ENCODE assay signal across 8 cellular contexts in the genomic region with DNA sequence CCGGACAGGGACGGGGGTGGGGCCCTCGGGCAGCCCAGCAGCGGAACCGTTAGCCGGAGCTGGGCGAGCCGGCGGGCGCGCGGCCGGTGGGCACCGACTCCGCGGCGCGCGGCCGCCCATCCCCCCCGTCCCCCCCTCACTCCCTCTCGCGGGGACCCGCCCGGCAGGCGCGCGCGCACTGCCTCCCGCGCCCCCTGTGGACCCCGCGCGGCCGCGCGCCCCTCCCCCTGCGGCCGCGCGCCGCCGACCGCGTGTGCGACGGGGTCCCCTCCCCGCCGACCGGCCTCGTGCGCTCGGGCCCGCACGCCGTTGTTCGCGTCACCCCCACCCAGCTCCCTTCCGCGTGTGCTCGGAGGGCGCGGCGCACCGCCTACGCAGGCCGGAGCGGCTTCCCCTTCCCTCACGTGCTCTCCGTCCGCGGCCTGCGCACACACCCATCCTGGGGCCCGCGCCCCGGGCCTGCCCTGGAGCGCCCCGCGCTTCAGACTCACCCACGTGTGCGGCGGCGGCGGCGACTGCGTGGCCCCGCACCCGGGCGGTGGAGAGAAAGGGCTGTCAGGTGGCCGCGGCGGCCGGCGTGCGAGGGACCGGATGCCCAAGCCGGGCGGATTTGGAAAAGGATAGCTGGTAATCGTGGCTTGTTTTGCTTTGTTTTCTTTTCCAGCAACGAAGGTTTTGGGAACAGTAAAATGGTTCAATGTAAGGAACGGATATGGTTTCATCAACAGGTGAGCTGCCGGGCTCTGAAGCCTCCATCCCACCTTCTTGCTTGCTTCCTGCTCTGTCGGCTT. TPM values are rescaled to one million over a fixed set of nuclear protein-coding genes. Genes with fewer than 3 reads are reported as not detected.
DNase-seq lines count a peak whose midpoint lies in the region; ATAC-seq, FAIRE-seq and TF ChIP-seq lines count a peak whose summit lies in the region.

No MANE protein-coding gene starts in this region.

- peak overlapping the region; percentile 59 for H4K5ac ChIP-seq in H1 (ENCODE audit: insufficient read length, low read depth, low read length)

- H3K79me2 ChIP-seq in H1 (ENCODE audit: control insufficient read depth in 1 of 2, insufficient read depth in 2 of 2, low read length in 2 of 2): peaks cover 48 to 71% of the 10 kb centered on the region in 2 experiments

- no peak overlapping the region for H3K14ac ChIP-seq in H1 (ENCODE audit: insufficient read length)

- no peak overlapping the region for H2BK20ac ChIP-seq in H1 (ENCODE audit: low read length)

- TF ChIP-seq EP300 in H1 (IDR thresholded peaks at IDR 0.05; ENCODE audit: borderline replicate concordance in 1 of 2, low read depth in 2 of 2, low read length in 2 of 2): no peak

- TF ChIP-seq RAD21 in H1 (IDR thresholded peaks at IDR 0.05 in 1 of 2, conservative IDR thresholded peaks at IDR 0.05 in 1 of 2; ENCODE audit: low read depth in 2 of 2, low read length in 2 of 2): no peak

- no peak overlapping the region for H2BK15ac ChIP-seq in H1 (ENCODE audit: low read length)

- no peak overlapping the region for H3K4ac ChIP-seq in H1 (replicated peaks; ENCODE audit: insufficient read length, low read depth, low read length)

- POLR2A ChIA-PET in H1 (lab: Charles Lee; ENCODE audit: partially characterized antibody): interaction anchor here (0.7 to 7.3 kb wide), 44 partner anchors 8 to 411 kb away, joined by 3 to 94 read pairs (median 5); partner anchors contain the start of genes C1orf50, CLDN19, P3H1 and PPCS

- H2BK120ac ChIP-seq in H1 (replicated peaks; ENCODE audit: low read depth, low read length): no peak overlapping the region

- no peak overlapping the region for H2AK5ac ChIP-seq in H1 (ENCODE audit: low read depth, low read length)

- no peaks in the 10 kb centered on the region; the same call in 1 of the 2 replicates for H3K79me1 ChIP-seq in H1 (ENCODE audit: low read depth, low read length)

- no peak overlapping the region for H2AFZ ChIP-seq in H1 (ENCODE audit: low read length)

- H3K36me3 ChIP-seq in H1 (ENCODE audit: control insufficient read depth in 2 of 4, insufficient read depth in 4 of 4, low read length in 3 of 4): peaks cover 0 to 34% (median 10%) of the 10 kb centered on the region in 4 experiments; a peak in 6 of 8 replicates

- no peaks in the 10 kb centered on the region for H3K27me3 ChIP-seq in H1 (replicated peaks in 1 of 4; ENCODE audit: control insufficient read depth in 3 of 4, extremely low read depth in 1 of 4, insufficient read depth in 3 of 4, low read length in 3 of 4)

- peak overlapping the region; percentile 42; the same call in 1 of the 2 replicates for H4K8ac ChIP-seq in H1 (ENCODE audit: extremely low read depth, insufficient read depth, low read length)

- peak overlapping the region; percentile 84 to 99 for H3K4me2 ChIP-seq in H1 (ENCODE audit: insufficient read depth in 1 of 2, low read depth in 2 of 2, low read length in 2 of 2)

- WGBS in H1 (ENCODE audit: extremely low coverage in 1 of 2, insufficient coverage in 1 of 2, insufficient read length in 1 of 2, insufficient replicate concordance in 2 of 2, low coverage in 1 of 2, low lambda C conversion rate in 2 of 2, missing lambda C conversion rate in 1 of 2), 2 experiments: 1% methylated on average over 44 of the region's 103 CpGs; no CpG with 5 or more reads in 1 of the 2 experiments

- peak overlapping the region; percentile 39 for H3K56ac ChIP-seq in H1 (replicated peaks; ENCODE audit: insufficient read length, low read depth, low read length)

- peak overlapping the region; percentile 63; the same call in 1 of the 2 replicates for H2BK5ac ChIP-seq in H1 (ENCODE audit: low read depth, low read length)

- H3K9me3 ChIP-seq in H1 (ENCODE audit: insufficient read depth in 2 of 2, low read depth in 1 of 2, low read length in 1 of 2): no peaks in the 10 kb centered on the region

- peak overlapping the region; percentile 91 for H4K91ac ChIP-seq in H1 (replicated peaks; ENCODE audit: insufficient read length, low read length)

- peaks cover 16% of the 10 kb centered on the region for H3K23me2 ChIP-seq in H1 (ENCODE audit: low read depth, low read length)

- TF ChIP-seq POLR2A in H1 (IDR thresholded peaks at IDR 0.05; ENCODE audit: control extremely low read depth in 1 of 2, low read depth in 2 of 2, low read length in 2 of 2): peak; percentile 50 to 73

- H3K4me1 ChIP-seq in H1 (replicated peaks in 1 of 4; ENCODE audit: control insufficient read depth in 3 of 4, insufficient read depth in 4 of 4, low read length in 3 of 4): peaks cover 2 to 11% (median 4%) of the 10 kb centered on the region in 4 experiments; a peak in 6 of 7 replicates

- H3K27ac ChIP-seq in H1 (ENCODE audit: low read depth, low read length): peak overlapping the region; percentile 78; the same call in 1 of the 2 replicates

- FAIRE-seq in H1 (lab: Jason Lieb, UNC): no peak

- peaks cover 29 to 36% of the 10 kb centered on the region in 2 experiments for H4K20me1 ChIP-seq in H1 (replicated peaks in 1 of 2; ENCODE audit: control insufficient read depth in 1 of 2, insufficient read depth in 2 of 2, low read length in 2 of 2)

- no peak overlapping the region for H3K23ac ChIP-seq in H1 (ENCODE audit: insufficient read length)

- no peak overlapping the region for H2BK12ac ChIP-seq in H1 (ENCODE audit: low read depth, low read length)

- no peak for TF ChIP-seq CTCF in H1 (IDR thresholded peaks at IDR 0.05; ENCODE audit: control extremely low read depth in 1 of 3, insufficient read depth in 1 of 3, low read depth in 1 of 3, low read length in 3 of 3)

- peak overlapping the region; percentile 79; the same call in 1 of the 2 replicates for H3K18ac ChIP-seq in H1 (ENCODE audit: extremely low read depth, low read length)

- peak; percentile 46 for ATAC-seq in HG02973 (IDR thresholded peaks at IDR 0.05; ENCODE audit: unreplicated experiment)

- peak overlapping the region; percentile 83 to 99 (median 88) for H3K4me3 ChIP-seq in H1 (ENCODE audit: extremely low read depth in 1 of 4, insufficient read depth in 2 of 4, low read depth in 3 of 4, low read length in 4 of 4)

- H3K9ac ChIP-seq in H1 (replicated peaks in 1 of 4; ENCODE audit: extremely low read depth in 1 of 4, low read depth in 3 of 4, low read length in 3 of 4): peak overlapping the region; percentile 85 to 94 (median 88)

- DNase-seq in NCI-H82 (lab: John Stamatoyannopoulos, UW): peak; percentile 76
- no peak for DNase-seq in NCI-H82 treated with DMSO at 0.1 percent for 48 hours (lab: John Stamatoyannopoulos, UW; ENCODE audit: unreplicated experiment)
- DNase-seq in NCI-H69 (lab: John Stamatoyannopoulos, UW): peak; percentile 85
- peak; percentile 83 for DNase-seq in activated CD8-positive, alpha-beta memory T cell treated with anti-CD3 and anti-CD28 coated beads for 24 hours
- DNase-seq in H1 (ENCODE audit: low read depth in 1 of 2, low spot score in 2 of 2): peak in 1 of 2 experiments; percentile 55
- DNase-seq in mesenteric fat pad (ENCODE audit: low spot score): peak; percentile 94
- DNase-seq in stimulated activated CD8-positive, alpha-beta memory T cell treated with anti-CD3 and anti-CD28 coated beads, Interleukin-15, amount 100 ng/mL, for 1 hour (ENCODE audit: low read depth): peak; percentile 16

- CTCF ChIA-PET in H1 (lab: Charles Lee; ENCODE audit: partially characterized antibody): interaction anchor here (0.7 to 2.1 kb wide), 8 partner anchors 12 to 279 kb away, joined by 3 to 8 read pairs (median 3); no protein-coding TSS in a partner anchor

TF ChIP-seq in H1, 55 proteins besides CTCF, POLR2A, EP300 and RAD21 (continues in another document):
- no peak for TF ChIP-seq EZH2 (IDR thresholded peaks at IDR 0.05; ENCODE audit: low read depth, low read length, severe bottlenecking)
- peak; percentile 64; the same call in 1 of the 2 replicates for TF ChIP-seq RBBP5 (IDR thresholded peaks at IDR 0.05; ENCODE audit: borderline replicate concordance, low read depth, low read length)
- no peak for TF ChIP-seq NANOG (IDR thresholded peaks at IDR 0.05; ENCODE audit: insufficient read depth, low read depth, low read length, poor library complexity, severe bottlenecking)
- TF ChIP-seq POU5F1 (IDR thresholded peaks at IDR 0.05; ENCODE audit: low read depth, low read length): no peak
- TF ChIP-seq CREB1 (IDR thresholded peaks at IDR 0.05): peak; percentile 26; the same call in 1 of the 2 replicates
- TF ChIP-seq EGR1 (IDR thresholded peaks at IDR 0.05; ENCODE audit: borderline replicate concordance, low read depth, low read length): peak; percentile 65; the same call in 1 of the 2 replicates

RNA-seq across cellular contexts. Expression of gene YBX1, which starts 0.7 kb away (rescaled TPM):
- 1,219 and 1,248 TPM in 2 replicates for total RNA-seq in H1 (2021; fragmentation: NEBNext Ultra II Directional; extraction: Animal tissue kit (Norgen Biotek cat#: 25700))
- 438 and 476 TPM in 2 replicates for polyA plus RNA-seq in H1 (2011; rRNA removed)
- polyA plus RNA-seq in H1 (2011; cell fraction: cytosol; rRNA removed): 1,002 TPM
- 864 TPM for polyA plus RNA-seq in H1 (2011; cell fraction: nucleus; rRNA removed)
- polyA plus RNA-seq in H1 (2012, experiment 1 of 2): 1,144 to 1,314 TPM (median 1,258 TPM) in 4 replicates
- polyA plus RNA-seq in H1 (2012, experiment 2 of 2): 645 TPM
- 1,303 TPM for polyA plus RNA-seq in H1 (2013, experiment 1 of 2)
- 1,245 TPM for polyA plus RNA-seq in H1 (2013, experiment 2 of 2)
- polyA minus RNA-seq in H1 (2011; rRNA and poly(A)+ RNA removed): 230 and 291 TPM in 2 replicates
- polyA minus RNA-seq in H1 (2011; cell fraction: cytosol; rRNA and poly(A)+ RNA removed): 523 TPM
- polyA minus RNA-seq in H1 (2011; cell fraction: nucleus; rRNA and poly(A)+ RNA removed): 554 TPM
- 677 TPM for total RNA-seq in mesenteric fat pad

RNA-seq across cellular contexts. Expression of gene PPIH, which starts 24.7 kb away (rescaled TPM):
- total RNA-seq in H1 (2021; fragmentation: NEBNext Ultra II Directional; extraction: Animal tissue kit (Norgen Biotek cat#: 25700)): 72.8 and 78.1 TPM in 2 replicates
- 62.2 and 91.5 TPM in 2 replicates for polyA plus RNA-seq in H1 (2011; rRNA removed)
- polyA plus RNA-seq in H1 (2011; cell fraction: cytosol; rRNA removed): 89.2 TPM
- 17.0 TPM for polyA plus RNA-seq in H1 (2011; cell fraction: nucleus; rRNA removed)
- polyA plus RNA-seq in H1 (2012, experiment 1 of 2): 78.6 to 85.0 TPM (median 82.7 TPM) in 4 replicates
- 75.1 TPM for polyA plus RNA-seq in H1 (2012, experiment 2 of 2)
- polyA plus RNA-seq in H1 (2013, experiment 1 of 2): 86.3 TPM
- 89.0 TPM for polyA plus RNA-seq in H1 (2013, experiment 2 of 2)
- 17.9 and 26.8 TPM in 2 replicates for polyA minus RNA-seq in H1 (2011; rRNA and poly(A)+ RNA removed)
- polyA minus RNA-seq in H1 (2011; cell fraction: cytosol; rRNA and poly(A)+ RNA removed): 18.9 TPM
- 32.5 TPM for polyA minus RNA-seq in H1 (2011; cell fraction: nucleus; rRNA and poly(A)+ RNA removed)
- total RNA-seq in mesenteric fat pad: 20.8 TPM

RNA-seq across cellular contexts. Expression of gene CLDN19, which starts 57.1 kb away (rescaled TPM):
- total RNA-seq in H1 (2021; fragmentation: NEBNext Ultra II Directional; extraction: Animal tissue kit (Norgen Biotek cat#: 25700)): 9.7 and 12.1 TPM in 2 replicates
- 17.2 and 27.8 TPM in 2 replicates for polyA plus RNA-seq in H1 (2011; rRNA removed)
- polyA plus RNA-seq in H1 (2011; cell fraction: cytosol; rRNA removed): 19.5 TPM
- polyA plus RNA-seq in H1 (2011; cell fraction: nucleus; rRNA removed): 22.5 TPM
- polyA plus RNA-seq in H1 (2012, experiment 1 of 2): 8.1 to 15.1 TPM (median 13.1 TPM) in 4 replicates
- 11.9 TPM for polyA plus RNA-seq in H1 (2012, experiment 2 of 2)
- polyA plus RNA-seq in H1 (2013, experiment 1 of 2): 10.3 TPM
- polyA plus RNA-seq in H1 (2013, experiment 2 of 2): 11.9 TPM
- polyA minus RNA-seq in H1 (2011; rRNA and poly(A)+ RNA removed): 11.2 and 12.8 TPM in 2 replicates
- 9.9 TPM for polyA minus RNA-seq in H1 (2011; cell fraction: cytosol; rRNA and poly(A)+ RNA removed)
- polyA minus RNA-seq in H1 (2011; cell fraction: nucleus; rRNA and poly(A)+ RNA removed): 10.9 TPM
- not detected for total RNA-seq in mesenteric fat pad

Comparison
In these comparisons a context has a peak if more than half of its experiments do, and no peak if none do; other contexts are left out.
1. RNA of gene CLDN19, which starts 57.1 kb away (total RNA-seq): 9.7 to 12.1 TPM in H1; not detected in mesenteric fat pad (single experiment); every median in the first group is over 10 times any median in the second.